Comparison of ENCODE assay signal across 1 cellular context in the genomic region with DNA sequence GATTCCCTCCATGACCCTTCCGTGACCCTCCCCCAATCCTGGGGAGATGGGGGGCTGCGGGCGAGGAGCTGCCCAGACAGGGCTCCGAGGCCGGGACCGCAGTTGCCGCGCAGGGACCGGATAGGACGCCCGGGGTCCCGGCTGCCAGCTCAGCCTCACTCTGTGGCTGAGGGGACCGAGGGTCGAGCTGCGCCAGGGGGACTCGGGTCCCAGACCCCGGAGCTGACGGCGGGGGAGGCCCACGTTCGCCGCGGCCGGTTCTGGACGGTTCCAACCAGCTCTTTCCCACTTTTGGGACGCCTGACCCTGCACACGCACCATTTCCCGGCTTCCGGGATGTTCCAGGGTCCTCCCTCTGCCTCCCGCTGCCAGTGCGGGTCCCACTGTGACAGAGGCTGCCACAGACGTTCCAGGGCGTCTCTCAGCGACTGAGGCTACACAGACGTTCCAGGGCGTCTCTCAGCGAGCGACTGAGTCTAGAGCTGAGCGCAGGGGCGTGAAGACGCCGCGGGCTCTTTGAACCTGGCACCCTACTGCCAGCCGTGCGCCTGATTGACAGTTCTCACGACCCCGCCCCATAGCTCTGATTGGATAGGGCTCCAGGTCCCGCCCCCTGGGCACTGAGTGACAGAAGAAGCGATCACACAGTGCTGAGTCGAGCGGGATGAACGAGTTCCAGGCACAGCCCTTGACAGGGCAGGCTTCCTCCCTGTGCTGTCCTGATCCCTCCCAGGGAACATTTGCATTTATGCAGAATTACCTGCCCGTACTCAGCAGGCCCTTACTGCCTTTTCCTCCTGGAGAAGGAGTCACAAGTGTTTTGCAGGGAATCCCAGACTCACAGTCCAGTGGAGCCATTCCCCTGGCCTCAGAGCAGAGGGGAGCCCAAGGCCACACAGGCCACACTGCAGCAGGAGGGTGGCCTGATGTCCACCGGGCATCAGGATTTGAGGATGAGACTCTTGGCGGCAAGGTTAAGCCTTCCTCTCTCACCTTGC.
TF ChIP-seq lines count a peak whose summit lies in the region.

Gene ZNF563 (minus strand): TSS at position 472 of the 998 bp plus-strand sequence. CDS start 151 bp downstream, at position 321.

TF ChIP-seq in HepG2, 621 proteins besides CTCF, POLR2A, EP300 and RAD21 (continued from another document and continues in another):
- TF ChIP-seq, protein P1, sequence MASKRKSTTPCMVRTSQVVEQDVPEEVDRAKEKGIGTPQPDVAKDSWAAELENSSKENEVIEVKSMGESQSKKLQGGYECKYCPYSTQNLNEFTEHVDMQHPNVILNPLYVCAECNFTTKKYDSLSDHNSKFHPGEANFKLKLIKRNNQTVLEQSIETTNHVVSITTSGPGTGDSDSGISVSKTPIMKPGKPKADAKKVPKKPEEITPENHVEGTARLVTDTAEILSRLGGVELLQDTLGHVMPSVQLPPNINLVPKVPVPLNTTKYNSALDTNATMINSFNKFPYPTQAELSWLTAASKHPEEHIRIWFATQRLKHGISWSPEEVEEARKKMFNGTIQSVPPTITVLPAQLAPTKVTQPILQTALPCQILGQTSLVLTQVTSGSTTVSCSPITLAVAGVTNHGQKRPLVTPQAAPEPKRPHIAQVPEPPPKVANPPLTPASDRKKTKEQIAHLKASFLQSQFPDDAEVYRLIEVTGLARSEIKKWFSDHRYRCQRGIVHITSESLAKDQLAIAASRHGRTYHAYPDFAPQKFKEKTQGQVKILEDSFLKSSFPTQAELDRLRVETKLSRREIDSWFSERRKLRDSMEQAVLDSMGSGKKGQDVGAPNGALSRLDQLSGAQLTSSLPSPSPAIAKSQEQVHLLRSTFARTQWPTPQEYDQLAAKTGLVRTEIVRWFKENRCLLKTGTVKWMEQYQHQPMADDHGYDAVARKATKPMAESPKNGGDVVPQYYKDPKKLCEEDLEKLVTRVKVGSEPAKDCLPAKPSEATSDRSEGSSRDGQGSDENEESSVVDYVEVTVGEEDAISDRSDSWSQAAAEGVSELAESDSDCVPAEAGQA (IDR thresholded peaks at IDR 0.05; ENCODE audit: low read depth) = no peak
- TF ChIP-seq, protein P1 (CRISPR knock-in tag; IDR thresholded peaks at IDR 0.05; ENCODE audit: borderline replicate concordance) = no peak
- TF ChIP-seq CAMTA2 (CRISPR knock-in tag; IDR thresholded peaks at IDR 0.05; ENCODE audit: borderline replicate concordance) (no peak), ZNF616 (CRISPR knock-in tag; IDR thresholded peaks at IDR 0.05; ENCODE audit: low read depth) (no peak; the same call in 1 of the 2 replicates), FOXO4 (CRISPR knock-in tag; conservative IDR thresholded peaks at IDR 0.05) (no peak), ZNF296 (CRISPR knock-in tag; conservative IDR thresholded peaks at IDR 0.05) (no peak), ZNF678 (CRISPR knock-in tag; IDR thresholded peaks at IDR 0.05) (no peak), ZNF780A (CRISPR knock-in tag; IDR thresholded peaks at IDR 0.05) (0 out of 2 replicates have a peak, but pooled peaks have one; percentile 82), FOXA1 (IDR thresholded peaks at IDR 0.05) (no peak), FOXA1 (CRISPR knock-in tag; IDR thresholded peaks at IDR 0.05) (no peak), ZNF333 (CRISPR knock-in tag; IDR thresholded peaks at IDR 0.05; ENCODE audit: borderline replicate concordance) (no peak; the same call in 1 of the 2 replicates), MEIS1 (CRISPR knock-in tag; IDR thresholded peaks at IDR 0.05; ENCODE audit: borderline replicate concordance) (peak; percentile 98), MAX (IDR thresholded peaks at IDR 0.05) (peak; percentile 16), CCAR2 (optimal IDR thresholded peaks at IDR 0.05; ENCODE audit: low read depth, low read length) (no peak), NR2F1 (CRISPR knock-in tag; IDR thresholded peaks at IDR 0.05) (no peak), STAT6 (CRISPR knock-in tag; IDR thresholded peaks at IDR 0.05; ENCODE audit: borderline replicate concordance) (no peak), NFE2L2 (IDR thresholded peaks at IDR 0.05; ENCODE audit: low read length) (no peak), ZNF260 (CRISPR knock-in tag; IDR thresholded peaks at IDR 0.05; ENCODE audit: borderline replicate concordance, low read depth) (no peak), MTF2 (CRISPR knock-in tag; IDR thresholded peaks at IDR 0.05; ENCODE audit: borderline replicate concordance) (no peak), ZNF501 (CRISPR knock-in tag; IDR thresholded peaks at IDR 0.05) (peak; percentile 60), KLF13 (CRISPR knock-in tag; IDR thresholded peaks at IDR 0.05) (no peak), ZNF782 (CRISPR knock-in tag; IDR thresholded peaks at IDR 0.05; ENCODE audit: borderline replicate concordance) (no peak; the same call in 1 of the 2 replicates), HDAC2 (CRISPR knock-in tag; IDR thresholded peaks at IDR 0.05) (peak; percentile 69), ZNF225 (CRISPR knock-in tag; IDR thresholded peaks at IDR 0.05) (peak; percentile 8; the same call in 1 of the 2 replicates), SMARCE1 (IDR thresholded peaks at IDR 0.05; ENCODE audit: borderline replicate concordance) (no peak), ZC3H4 (CRISPR knock-in tag; IDR thresholded peaks at IDR 0.05; ENCODE audit: borderline replicate concordance) (no peak), TEAD2 (CRISPR knock-in tag; IDR thresholded peaks at IDR 0.05) (no peak), RBM22 (optimal IDR thresholded peaks at IDR 0.05; ENCODE audit: low read length) (no peak), ZNF766 (CRISPR knock-in tag; IDR thresholded peaks at IDR 0.05; ENCODE audit: borderline replicate concordance) (no peak), PRDM15 (CRISPR knock-in tag; IDR thresholded peaks at IDR 0.05) (no peak), ZNF557 (CRISPR knock-in tag; IDR thresholded peaks at IDR 0.05) (0 out of 2 replicates have a peak, but pooled peaks have one; percentile 31), MYNN (CRISPR knock-in tag; IDR thresholded peaks at IDR 0.05; ENCODE audit: low read depth) (no peak), MTERF4 (CRISPR knock-in tag; IDR thresholded peaks at IDR 0.05) (peak; percentile 64; the same call in 1 of the 2 replicates), ZBTB42 (CRISPR knock-in tag; IDR thresholded peaks at IDR 0.05) (no peak), DRAP1 (CRISPR knock-in tag; IDR thresholded peaks at IDR 0.05) (peak; percentile 92), RFX1 (IDR thresholded peaks at IDR 0.05) (no peak), ZNF136 (CRISPR knock-in tag; IDR thresholded peaks at IDR 0.05; ENCODE audit: low read depth) (peak; percentile 34)
- TF ChIP-seq, protein P2, sequence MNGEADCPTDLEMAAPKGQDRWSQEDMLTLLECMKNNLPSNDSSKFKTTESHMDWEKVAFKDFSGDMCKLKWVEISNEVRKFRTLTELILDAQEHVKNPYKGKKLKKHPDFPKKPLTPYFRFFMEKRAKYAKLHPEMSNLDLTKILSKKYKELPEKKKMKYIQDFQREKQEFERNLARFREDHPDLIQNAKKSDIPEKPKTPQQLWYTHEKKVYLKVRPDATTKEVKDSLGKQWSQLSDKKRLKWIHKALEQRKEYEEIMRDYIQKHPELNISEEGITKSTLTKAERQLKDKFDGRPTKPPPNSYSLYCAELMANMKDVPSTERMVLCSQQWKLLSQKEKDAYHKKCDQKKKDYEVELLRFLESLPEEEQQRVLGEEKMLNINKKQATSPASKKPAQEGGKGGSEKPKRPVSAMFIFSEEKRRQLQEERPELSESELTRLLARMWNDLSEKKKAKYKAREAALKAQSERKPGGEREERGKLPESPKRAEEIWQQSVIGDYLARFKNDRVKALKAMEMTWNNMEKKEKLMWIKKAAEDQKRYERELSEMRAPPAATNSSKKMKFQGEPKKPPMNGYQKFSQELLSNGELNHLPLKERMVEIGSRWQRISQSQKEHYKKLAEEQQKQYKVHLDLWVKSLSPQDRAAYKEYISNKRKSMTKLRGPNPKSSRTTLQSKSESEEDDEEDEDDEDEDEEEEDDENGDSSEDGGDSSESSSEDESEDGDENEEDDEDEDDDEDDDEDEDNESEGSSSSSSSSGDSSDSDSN (CRISPR knock-in tag; IDR thresholded peaks at IDR 0.05) = peak; percentile 82
